ENCODE assay signal across 1 cellular context in genomic region chr6:109182590-109182989, GRCh38.
TF ChIP-seq lines count a peak whose summit lies in the region.

No MANE protein-coding gene starts in this region.

TF ChIP-seq in K562, 482 proteins besides CTCF, POLR2A, EP300 and RAD21 (continued from another document):
- TF ChIP-seq BCLAF1 (IDR thresholded peaks at IDR 0.05; ENCODE audit: borderline replicate concordance in 1 of 2, control insufficient read depth in 1 of 2, low read depth in 2 of 2, low read length in 1 of 2) (no peak), ZNF407 (IDR thresholded peaks at IDR 0.05; ENCODE audit: low read depth) (no peak), NCOA1 (IDR thresholded peaks at IDR 0.05; ENCODE audit: low read depth) (no peak), THAP7 (CRISPR knock-in tag; IDR thresholded peaks at IDR 0.05) (no peak), ZNF134 (CRISPR knock-in tag; conservative IDR thresholded peaks at IDR 0.05) (no peak)
